In genomic region chr5:132883261-132883834, GRCh38 we compare ENCODE assay signal across 8 cellular contexts. TPM values are rescaled to one million over a fixed set of nuclear protein-coding genes. Genes with fewer than 3 reads are reported as not detected.
DNase-seq lines count a peak whose midpoint lies in the region; ATAC-seq and TF ChIP-seq lines count a peak whose summit lies in the region.

No MANE protein-coding gene starts in this region.

- peak overlapping the region in 1 of 2 experiments; percentile 32; a peak in 2 of 4 replicates for H3K27ac ChIP-seq in SK-N-SH (ENCODE audit: low read depth in 2 of 2, low read length in 1 of 2)
- peak overlapping the region in 43 of 59 donors; percentile 2 to 84 (median 46) for H3K27ac ChIP-seq in dorsolateral prefrontal cortex
- H3K27ac ChIP-seq in lung (ENCODE audit: low read depth in 1 of 2, low read length in 1 of 2): no peak overlapping the region

- H3K36me3 ChIP-seq in SK-N-SH (replicated peaks in 1 of 2; ENCODE audit: control insufficient read depth in 1 of 2, insufficient read depth in 2 of 2, low read length in 1 of 2) (peaks cover 74 to 81% of the 10 kb centered on the region in 2 experiments), lung (ENCODE audit: control insufficient read depth in 2 of 2, insufficient read depth in 2 of 2, low read length in 2 of 2) (peaks cover 21 to 31% of the 10 kb centered on the region in 2 donors)

- no peak overlapping the region for H3K9ac ChIP-seq in SK-N-SH

- no peak overlapping the region for H3K4me2 ChIP-seq in SK-N-SH

- peaks cover 2% of the 10 kb centered on the region; the same call in 1 of the 2 replicates for H3K79me2 ChIP-seq in SK-N-SH (ENCODE audit: insufficient read depth)

- peak; percentile 65 for TF ChIP-seq RAD21 in SK-N-SH (IDR thresholded peaks at IDR 0.05; ENCODE audit: low read length)

- H3K4me1 ChIP-seq in SK-N-SH (ENCODE audit: control insufficient read depth in 1 of 2, insufficient read depth in 2 of 2, low read depth in 1 of 2, low read length in 1 of 2) (no peaks in the 10 kb centered on the region; a peak in 1 of 4 replicates), lung (ENCODE audit: control insufficient read depth in 2 of 2, insufficient read depth in 2 of 2, low read length in 2 of 2) (no peaks in the 10 kb centered on the region)

- peaks cover 37% of the 10 kb centered on the region for H3F3A ChIP-seq in SK-N-SH (replicated peaks; ENCODE audit: insufficient read depth)

- H3K9me2 ChIP-seq in SK-N-SH: no peaks in the 10 kb centered on the region

- intact Hi-C loops in dorsolateral prefrontal cortex (cut with DNase I): loop anchor here in 1 of 2 donors (2.0 kb wide), 1 partner anchor 55 kb away; no protein-coding TSS in a partner anchor

- TF ChIP-seq CTCF in GM12872 (IDR thresholded peaks at IDR 0.05; ENCODE audit: insufficient read depth, low read depth, low read length): peak; percentile 71
- TF ChIP-seq CTCF in LNCAP (IDR thresholded peaks at IDR 0.05): peak; percentile 73
- peak; percentile 73 for TF ChIP-seq CTCF in SK-N-SH (IDR thresholded peaks at IDR 0.05)
- TF ChIP-seq CTCF in dorsolateral prefrontal cortex (IDR thresholded peaks at IDR 0.05 in 54 of 56, conservative IDR thresholded peaks at IDR 0.05 in 2 of 56; ENCODE audit: low read depth in 1 of 56, partially characterized antibody in 56 of 56): peak; percentile 42 to 89 (median 76)
- TF ChIP-seq CTCF in lung (IDR thresholded peaks at IDR 0.05; ENCODE audit: control extremely low read depth, extremely low read depth): peak; percentile 48

- 55% methylated on average over 2 of the region's 2 CpGs for WGBS in SK-N-SH (ENCODE audit: low lambda C conversion rate)
- WGBS in lung, 2 donors: 37% methylated on average over 2 of the region's 2 CpGs

- TF ChIP-seq EP300 in SK-N-SH (IDR thresholded peaks at IDR 0.05; ENCODE audit: borderline replicate concordance in 1 of 2, low read depth in 1 of 2, low read length in 1 of 2): no peak

- no peaks in the 10 kb centered on the region for H3K27me3 ChIP-seq in SK-N-SH (ENCODE audit: insufficient read depth)
- no peaks in the 10 kb centered on the region for H3K27me3 ChIP-seq in dorsolateral prefrontal cortex
- no peaks in the 10 kb centered on the region for H3K27me3 ChIP-seq in lung (ENCODE audit: control insufficient read depth, insufficient read depth)

- POLR2A ChIA-PET in SK-N-SH (lab: Yijun Ruan, JAX): no interaction called here

- peak; percentile 79 for ATAC-seq in lung (ENCODE audit: insufficient read depth, low FRiP score)

- no peak overlapping the region for H3K4me3 ChIP-seq in SK-N-SH (ENCODE audit: low read depth in 2 of 2, low read length in 1 of 2)
- H3K4me3 ChIP-seq in dorsolateral prefrontal cortex: no peak overlapping the region
- no peak overlapping the region for H3K4me3 ChIP-seq in lung

- CTCF ChIA-PET in SK-N-SH (lab: Yijun Ruan, JAX): interaction anchor here (0.8 to 4.2 kb wide), 32 partner anchors 9 to 599 kb away, joined by 3 to 43 read pairs (median 4); partner anchors contain the start of genes GDF9, HSPA4, SHROOM1 and UQCRQ

- peaks cover 5% of the 10 kb centered on the region; the same call in 1 of the 2 replicates for H4K20me1 ChIP-seq in SK-N-SH (ENCODE audit: insufficient read depth)

- DNase-seq in AG08396 (ENCODE audit: low spot score) (peak; percentile 51), SK-N-SH (peak; percentile 53), dorsolateral prefrontal cortex (peak in 7 of 10 donors; percentile 48 to 72 (median 58)), lung (ENCODE audit: low spot score) (no peak), ureter (ENCODE audit: low spot score) (peak; percentile 63), mesenteric fat pad (ENCODE audit: low spot score) (no peak)

- H3K9me3 ChIP-seq in SK-N-SH (no peaks in the 10 kb centered on the region), lung (ENCODE audit: control insufficient read depth in 2 of 2, insufficient read depth in 1 of 2, low read length in 1 of 2) (no peaks in the 10 kb centered on the region)

- H2AFZ ChIP-seq in SK-N-SH (ENCODE audit: low read depth): no peak overlapping the region

TF ChIP-seq in SK-N-SH, 30 proteins besides CTCF, POLR2A, EP300 and RAD21:
- TF ChIP-seq SMC3 (IDR thresholded peaks at IDR 0.05; ENCODE audit: low read depth, low read length): peak; percentile 80
- no peak for TF ChIP-seq FOSL2 (IDR thresholded peaks at IDR 0.05; ENCODE audit: borderline replicate concordance, low read depth)
- TF ChIP-seq TEAD4 (IDR thresholded peaks at IDR 0.05; ENCODE audit: borderline replicate concordance, insufficient read depth): no peak
- TF ChIP-seq FOXM1 (IDR thresholded peaks at IDR 0.05; ENCODE audit: low read depth): no peak
- no peak for TF ChIP-seq MAX (IDR thresholded peaks at IDR 0.05; ENCODE audit: low read depth)

RNA-seq across cellular contexts. Expression of gene LEAP2, which starts 9.9 kb away (rescaled TPM):
- polyA plus RNA-seq in SK-N-SH (2012; rRNA removed) (0.63 and 0.64 TPM in 2 replicates), lung (1 to 10 TPM in 1 of 2 donors, under 1 TPM in 1; 0.50 to 1.6 TPM)
- 0.19 and 0.22 TPM in 2 replicates for polyA plus RNA-seq in SK-N-SH (2012; cell fraction: cytosol; rRNA removed)
- 3.8 and 5.5 TPM in 2 replicates for polyA plus RNA-seq in SK-N-SH (2012; cell fraction: nucleus; rRNA removed)
- total RNA-seq in dorsolateral prefrontal cortex (1 to 10 TPM in 118 of 120 experiments, under 1 TPM in 2; 0.97 to 7.5 (median 2.9) TPM), lung (1 to 10 TPM in 1 of 2 donors, under 1 TPM in 1; 0.98 to 3.1 TPM), ureter (28.3 TPM), mesenteric fat pad (1.2 TPM)

RNA-seq across cellular contexts. Expression of gene UQCRQ, which starts 16.9 kb away (rescaled TPM):
- polyA plus RNA-seq in SK-N-SH (2012; rRNA removed) (510 and 694 TPM in 2 replicates), lung (100 to 1,000 TPM; 232 to 528 TPM)
- polyA plus RNA-seq in SK-N-SH (2012; cell fraction: cytosol; rRNA removed): 502 and 579 TPM in 2 replicates
- 235 and 349 TPM in 2 replicates for polyA plus RNA-seq in SK-N-SH (2012; cell fraction: nucleus; rRNA removed)
- total RNA-seq in dorsolateral prefrontal cortex (100 to 1,000 TPM; 166 to 403 (median 290) TPM), lung (100 to 1,000 TPM in 1 of 2 donors, 10 to 100 TPM in 1; 99.0 to 359 TPM), ureter (558 TPM), mesenteric fat pad (391 TPM)

RNA-seq across cellular contexts. Expression of gene GDF9, which starts 17.1 kb away (rescaled TPM):
- polyA plus RNA-seq in SK-N-SH (2012; rRNA removed) (0.82 and 1.2 TPM in 2 replicates), lung (under 1 TPM; 0.14 to 0.28 TPM)
- polyA plus RNA-seq in SK-N-SH (2012; cell fraction: cytosol; rRNA removed): 0.53 and 0.59 TPM in 2 replicates
- 1.2 and 1.8 TPM in 2 replicates for polyA plus RNA-seq in SK-N-SH (2012; cell fraction: nucleus; rRNA removed)
- total RNA-seq in dorsolateral prefrontal cortex (1 to 10 TPM in 95 of 120 experiments, under 1 TPM in 25; 0.34 to 3.8 (median 1.4) TPM), lung (under 1 TPM; 0.25 to 0.37 TPM), ureter (0.73 TPM), mesenteric fat pad (not detected)

RNA-seq across cellular contexts. Expression of gene SHROOM1, which starts 52.9 kb away (rescaled TPM):
- polyA plus RNA-seq in SK-N-SH (2012; rRNA removed) (3.8 and 4.8 TPM in 2 replicates), lung (10 to 100 TPM in 1 of 2 donors, 1 to 10 TPM in 1; 7.9 to 15.0 TPM)
- polyA plus RNA-seq in SK-N-SH (2012; cell fraction: cytosol; rRNA removed): 1.5 and 2.9 TPM in 2 replicates
- polyA plus RNA-seq in SK-N-SH (2012; cell fraction: nucleus; rRNA removed): 11.3 and 13.4 TPM in 2 replicates
- total RNA-seq in dorsolateral prefrontal cortex (10 to 100 TPM; 14.1 to 91.8 (median 29.3) TPM), lung (10 to 100 TPM in 1 of 2 donors, 1 to 10 TPM in 1; 7.0 to 21.9 TPM), ureter (263 TPM), mesenteric fat pad (10.6 TPM)

Comparison
In these comparisons a context has a peak if more than half of its experiments do, and no peak if none do; other contexts are left out.
1. DNase-seq: peak in AG08396 (single experiment), SK-N-SH (single experiment), dorsolateral prefrontal cortex (7 of 10) and ureter (single experiment); none in lung (single experiment) and mesenteric fat pad (single experiment).
2. H3K27ac ChIP-seq: peak in dorsolateral prefrontal cortex (43 of 59); none in lung (0 of 2).
3. Peak in every context shown above with its lines, with median percentiles within 50 percentile points of each other: CTCF ChIP-seq.